Comparison of ENCODE assay signal across 17 cellular contexts in genomic region chr15:75596703-75597345, GRCh38. TPM values are rescaled to one million over a fixed set of nuclear protein-coding genes. Genes with fewer than 3 reads are reported as not detected.
A peak's percentile ranks its signal among the peaks of the same experiment; 100 is the strongest.
DNase-seq lines count a peak whose midpoint lies in the region; ATAC-seq, FAIRE-seq and TF ChIP-seq lines count a peak whose summit lies in the region.
"Had no signal": no experiment of that assay in that cellular context is flagged by ENCODE, and none has a peak within 500 bp of the region (broad histone marks: within the 10 kb centered on the region; RNA-seq: fewer than 3 reads in every experiment).

No MANE protein-coding gene starts in this region.

- peaks cover 15% of the 10 kb centered on the region for H3K4me1 ChIP-seq in DND-41 (ENCODE audit: insufficient read depth, low read length)

- H3K4me3 ChIP-seq in DND-41 (ENCODE audit: low read depth in 1 of 2, low read length in 2 of 2): no peak overlapping the region
- H3K4me3 ChIP-seq: PC-9 had no signal

- no peaks in the 10 kb centered on the region for H4K20me1 ChIP-seq in DND-41 (ENCODE audit: insufficient read depth, low read length)

- no peak for ATAC-seq in activated naive CD4-positive, alpha-beta T cell treated with anti-CD3 and anti-CD28 coated beads, Interleukin-2, amount 50 U/mL, for 72 hours
- no peak for ATAC-seq in DND-41 (ENCODE audit: insufficient read depth, low read depth)
- no peak for ATAC-seq in activated CD8-positive, alpha-beta T cell treated with anti-CD3 and anti-CD28 coated beads, Interleukin-2, amount 10 ng/mL, durations not matched to agents 7 days and 5 days
- ATAC-seq: Right ventricle myocardium inferior had no signal

- DNase-seq in activated naive CD4-positive, alpha-beta T cell treated with anti-CD3 and anti-CD28 coated beads, Interleukin-2, amount 50 U/mL, for 72 hours (ENCODE audit: low spot score in 2 of 2): no peak
- no peak for DNase-seq in activated naive CD4-positive, alpha-beta T cell treated with anti-CD3 and anti-CD28 coated beads for 36 hours
- DNase-seq in DND-41 (no peak), nephron progenitor cell (no peak), DMS79 treated with DMSO at 0.1 percent for 48 hours (lab: John Stamatoyannopoulos, UW) (no peak), D721Med (ENCODE audit: insufficient read length, low spot score) (no peak)
- DNase-seq in activated CD8-positive, alpha-beta T cell treated with anti-CD3 and anti-CD28 coated beads, Interleukin-2, amount 10 ng/mL, durations not matched to agents 7 days and 5 days: no peak
- DNase-seq in stimulated activated CD4-positive, alpha-beta T cell treated with anti-CD3 and anti-CD28 coated beads, Interleukin-4, amount 100 ng/mL, for 24 hours: no peak
- DNase-seq: DMS153, H7, NCI-H1930, NCI-H2171, NCI-H446 treated with DMSO at 0.1 percent for 48 hours, NCI-H774, PC-9 had no signal

- peaks cover 56% of the 10 kb centered on the region for H3K36me3 ChIP-seq in DND-41 (ENCODE audit: insufficient read depth, low read length)

- H3K27me3 ChIP-seq in DND-41 (ENCODE audit: insufficient read depth, low read length, poor library complexity): no peaks in the 10 kb centered on the region

- FAIRE-seq in D721Med (lab: Jason Lieb, UNC): no peak

- H3K4me1 Mint-ChIP-seq in activated naive CD4-positive, alpha-beta T cell treated with anti-CD3 and anti-CD28 coated beads for 36 hours (ENCODE audit: low read depth): peaks cover 16% of the 10 kb centered on the region
- peaks cover 43% of the 10 kb centered on the region for H3K4me1 Mint-ChIP-seq in activated CD8-positive, alpha-beta T cell treated with anti-CD3 and anti-CD28 coated beads, Interleukin-2, amount 10 ng/mL, durations not matched to agents 7 days and 5 days (ENCODE audit: low read depth)
- H3K4me1 Mint-ChIP-seq in nephron progenitor cell: no peaks in the 10 kb centered on the region
- H3K4me1 Mint-ChIP-seq: B cell had no signal

- H3K4me3 Mint-ChIP-seq in activated naive CD4-positive, alpha-beta T cell treated with anti-CD3 and anti-CD28 coated beads for 36 hours: no peak overlapping the region
- peak overlapping the region; percentile 63 for H3K4me3 Mint-ChIP-seq in activated CD8-positive, alpha-beta T cell treated with anti-CD3 and anti-CD28 coated beads, Interleukin-2, amount 10 ng/mL, durations not matched to agents 7 days and 5 days
- no peak overlapping the region for H3K4me3 Mint-ChIP-seq in nephron progenitor cell
- H3K4me3 Mint-ChIP-seq: B cell had no signal

- H3K27me3 Mint-ChIP-seq in activated naive CD4-positive, alpha-beta T cell treated with anti-CD3 and anti-CD28 coated beads for 36 hours (ENCODE audit: low read depth): no peaks in the 10 kb centered on the region
- H3K27me3 Mint-ChIP-seq in activated CD8-positive, alpha-beta T cell treated with anti-CD3 and anti-CD28 coated beads, Interleukin-2, amount 10 ng/mL, durations not matched to agents 7 days and 5 days (ENCODE audit: low read depth): no peaks in the 10 kb centered on the region
- H3K27me3 Mint-ChIP-seq in nephron progenitor cell (ENCODE audit: low read depth, poor library complexity): no peaks in the 10 kb centered on the region
- H3K27me3 Mint-ChIP-seq: B cell had no signal

- H3K36me3 Mint-ChIP-seq in activated naive CD4-positive, alpha-beta T cell treated with anti-CD3 and anti-CD28 coated beads, Interleukin-2, amount 50 U/mL, for 72 hours: peaks cover 11 to 22% of the 10 kb centered on the region in 2 donors
- H3K36me3 Mint-ChIP-seq in activated naive CD4-positive, alpha-beta T cell treated with anti-CD3 and anti-CD28 coated beads for 36 hours (ENCODE audit: low read depth): peaks cover 49% of the 10 kb centered on the region
- H3K36me3 Mint-ChIP-seq in activated CD8-positive, alpha-beta T cell treated with anti-CD3 and anti-CD28 coated beads, Interleukin-2, amount 10 ng/mL, durations not matched to agents 7 days and 5 days (ENCODE audit: low read depth): peaks cover 70% of the 10 kb centered on the region
- peaks cover 38% of the 10 kb centered on the region for H3K36me3 Mint-ChIP-seq in nephron progenitor cell (ENCODE audit: low read depth)

- POLR2A ChIA-PET in activated CD8-positive, alpha-beta T cell treated with anti-CD3 and anti-CD28 coated beads, Interleukin-2, amount 10 ng/mL, durations not matched to agents 7 days and 5 days (lab: Charles Lee): interaction anchor here (0.6 to 3.0 kb wide), 8 partner anchors 10 to 143 kb away, joined by 3 to 25 read pairs (median 7); partner anchors contain the start of genes IMP3 and SNUPN

- H3K27ac ChIP-seq in DND-41 (ENCODE audit: low read length): peak overlapping the region; percentile 35; the same call in 1 of the 2 replicates
- H3K27ac ChIP-seq: PC-9 had no signal

- H3K9me3 Mint-ChIP-seq in activated naive CD4-positive, alpha-beta T cell treated with anti-CD3 and anti-CD28 coated beads, Interleukin-2, amount 50 U/mL, for 72 hours: no peaks in the 10 kb centered on the region
- H3K9me3 Mint-ChIP-seq in activated naive CD4-positive, alpha-beta T cell treated with anti-CD3 and anti-CD28 coated beads for 36 hours: no peaks in the 10 kb centered on the region
- H3K9me3 Mint-ChIP-seq in activated CD8-positive, alpha-beta T cell treated with anti-CD3 and anti-CD28 coated beads, Interleukin-2, amount 10 ng/mL, durations not matched to agents 7 days and 5 days (ENCODE audit: insufficient read depth): no peaks in the 10 kb centered on the region
- H3K9me3 Mint-ChIP-seq in nephron progenitor cell: no peaks in the 10 kb centered on the region

- CTCF ChIA-PET in activated naive CD4-positive, alpha-beta T cell treated with anti-CD3 and anti-CD28 coated beads for 36 hours (lab: Charles Lee): interaction anchor here (1.1 to 2.8 kb wide), 5 partner anchors 10 to 45 kb away, joined by 5 to 10 read pairs (median 7); no protein-coding TSS in a partner anchor
- CTCF ChIA-PET in activated CD8-positive, alpha-beta T cell treated with anti-CD3 and anti-CD28 coated beads, Interleukin-2, amount 10 ng/mL, durations not matched to agents 7 days and 5 days (lab: Charles Lee): interaction anchor here (0.6 to 4.6 kb wide), 16 partner anchors 10 to 207 kb away, joined by 3 to 63 read pairs (median 8); partner anchors contain the start of genes IMP3, PTPN9, SIN3A and SNUPN

- H2AFZ ChIP-seq in DND-41 (ENCODE audit: low read depth, low read length): no peak overlapping the region
- H2AFZ ChIP-seq: PC-9 had no signal

- intact Hi-C loops in activated naive CD4-positive, alpha-beta T cell treated with anti-CD3 and anti-CD28 coated beads for 36 hours (cut with micrococcal nuclease): loop anchor here (1.0 kb wide), 1 partner anchor 44 kb away; no protein-coding TSS in a partner anchor

- H3K9me3 ChIP-seq in DND-41 (ENCODE audit: insufficient read depth, low read length, severe bottlenecking): no peaks in the 10 kb centered on the region

- H3K4me2 ChIP-seq in DND-41 (ENCODE audit: insufficient read depth, low read length): no peak overlapping the region
- H3K4me2 ChIP-seq: PC-9 had no signal

- TF ChIP-seq CTCF in DND-41 (IDR thresholded peaks at IDR 0.05; ENCODE audit: borderline replicate concordance, extremely low read depth, low read length, poor library complexity, severe bottlenecking) (no peak), nephron progenitor cell (IDR thresholded peaks at IDR 0.05) (no peak), D721Med (IDR thresholded peaks at IDR 0.05; ENCODE audit: insufficient read depth, missing control alignments) (no peak)

- H3K79me2 ChIP-seq in DND-41 (ENCODE audit: insufficient read depth, low read length): no peaks in the 10 kb centered on the region

- no peak overlapping the region for H3K9ac ChIP-seq in DND-41 (ENCODE audit: low read depth, low read length)

- peak overlapping the region; percentile 33 to 40 for H3K27ac Mint-ChIP-seq in activated naive CD4-positive, alpha-beta T cell treated with anti-CD3 and anti-CD28 coated beads, Interleukin-2, amount 50 U/mL, for 72 hours
- H3K27ac Mint-ChIP-seq in activated naive CD4-positive, alpha-beta T cell treated with anti-CD3 and anti-CD28 coated beads for 36 hours: no peak overlapping the region
- H3K27ac Mint-ChIP-seq in activated CD8-positive, alpha-beta T cell treated with anti-CD3 and anti-CD28 coated beads, Interleukin-2, amount 10 ng/mL, durations not matched to agents 7 days and 5 days: peak overlapping the region; percentile 93
- H3K27ac Mint-ChIP-seq in nephron progenitor cell: peak overlapping the region; percentile 88
- H3K27ac Mint-ChIP-seq: B cell had no signal

RNA-seq across cellular contexts. Expression of gene PTPN9, which starts 17.7 kb away (rescaled TPM):
- 10 to 100 TPM; 11.6 to 14.4 TPM for total RNA-seq in activated naive CD4-positive, alpha-beta T cell treated with anti-CD3 and anti-CD28 coated beads, Interleukin-2, amount 50 U/mL, for 72 hours
- total RNA-seq in activated naive CD4-positive, alpha-beta T cell treated with anti-CD3 and anti-CD28 coated beads for 36 hours: 10 to 100 TPM in 1 of 2 experiments, 1 to 10 TPM in 1; 9.5 to 10.1 TPM
- total RNA-seq in activated CD8-positive, alpha-beta T cell treated with anti-CD3 and anti-CD28 coated beads, Interleukin-2, amount 10 ng/mL, durations not matched to agents 7 days and 5 days: 10 to 100 TPM; 46.3 to 48.7 TPM

RNA-seq across cellular contexts. Expression of gene SNUPN, which starts 28.7 kb away (rescaled TPM):
- total RNA-seq in activated naive CD4-positive, alpha-beta T cell treated with anti-CD3 and anti-CD28 coated beads, Interleukin-2, amount 50 U/mL, for 72 hours: 10 to 100 TPM; 36.1 to 37.3 TPM
- total RNA-seq in activated naive CD4-positive, alpha-beta T cell treated with anti-CD3 and anti-CD28 coated beads for 36 hours: 10 to 100 TPM; 28.5 to 33.1 TPM
- total RNA-seq in activated CD8-positive, alpha-beta T cell treated with anti-CD3 and anti-CD28 coated beads, Interleukin-2, amount 10 ng/mL, durations not matched to agents 7 days and 5 days: 10 to 100 TPM; 31.4 to 32.5 TPM

RNA-seq across cellular contexts. Expression of gene IMP3, which starts 43.2 kb away (rescaled TPM):
- total RNA-seq in activated naive CD4-positive, alpha-beta T cell treated with anti-CD3 and anti-CD28 coated beads, Interleukin-2, amount 50 U/mL, for 72 hours: 10 to 100 TPM; 66.5 to 93.8 TPM
- total RNA-seq in activated naive CD4-positive, alpha-beta T cell treated with anti-CD3 and anti-CD28 coated beads for 36 hours: 10 to 100 TPM; 46.1 to 46.8 TPM
- 10 to 100 TPM; 97.9 to 99.1 TPM for total RNA-seq in activated CD8-positive, alpha-beta T cell treated with anti-CD3 and anti-CD28 coated beads, Interleukin-2, amount 10 ng/mL, durations not matched to agents 7 days and 5 days

RNA-seq across cellular contexts. Expression of gene SNX33, which starts 50.9 kb away (rescaled TPM):
- 1 to 10 TPM; 3.1 to 4.0 TPM for total RNA-seq in activated naive CD4-positive, alpha-beta T cell treated with anti-CD3 and anti-CD28 coated beads, Interleukin-2, amount 50 U/mL, for 72 hours
- total RNA-seq in activated naive CD4-positive, alpha-beta T cell treated with anti-CD3 and anti-CD28 coated beads for 36 hours: 1 to 10 TPM; 1.1 TPM
- total RNA-seq in activated CD8-positive, alpha-beta T cell treated with anti-CD3 and anti-CD28 coated beads, Interleukin-2, amount 10 ng/mL, durations not matched to agents 7 days and 5 days: under 1 TPM; 0.55 to 0.70 TPM
